ENCODE assay signal across 22 cellular contexts in the genomic region with DNA sequence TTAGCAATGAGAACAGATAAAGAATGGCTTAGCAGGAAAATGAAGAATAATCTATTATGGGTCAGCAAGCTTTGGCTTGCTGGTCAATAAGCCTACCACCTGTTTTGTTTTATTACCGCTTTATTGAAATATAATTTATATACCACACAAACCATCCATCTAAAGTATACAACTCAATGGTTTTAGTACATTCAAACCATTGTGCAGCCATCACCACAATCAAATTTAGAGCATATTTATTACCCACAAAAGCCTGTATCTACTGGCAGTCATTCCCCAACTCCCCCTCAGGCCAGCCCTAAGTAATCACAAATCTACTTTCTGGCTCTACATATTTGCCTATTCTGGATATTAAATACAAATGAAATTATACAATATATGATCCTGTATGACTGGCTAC.
DNase-seq lines count a peak whose midpoint lies in the region; ATAC-seq and TF ChIP-seq lines count a peak whose summit lies in the region.
"Had no signal": no experiment of that assay in that cellular context is flagged by ENCODE, and none has a peak within 500 bp of the region (broad histone marks: within the 10 kb centered on the region; RNA-seq: fewer than 3 reads in every experiment).

No MANE protein-coding gene starts in this region.

- H3K27me3 Mint-ChIP-seq in activated naive CD8-positive, alpha-beta T cell = no peaks in the 10 kb centered on the region
- no peaks in the 10 kb centered on the region for H3K27me3 Mint-ChIP-seq in activated naive CD8-positive, alpha-beta T cell treated with anti-CD3 and anti-CD28 coated beads, Interleukin-2, amount 50 U/mL, for 24 hours
- no peaks in the 10 kb centered on the region for H3K27me3 Mint-ChIP-seq in memory B cell

- H3K27ac Mint-ChIP-seq in activated naive CD8-positive, alpha-beta T cell = peak overlapping the region; percentile 43
- no peak overlapping the region for H3K27ac Mint-ChIP-seq in activated naive CD8-positive, alpha-beta T cell treated with anti-CD3 and anti-CD28 coated beads, Interleukin-2, amount 50 U/mL, for 24 hours
- H3K27ac Mint-ChIP-seq in memory B cell = peak overlapping the region; percentile 4
- H3K27ac Mint-ChIP-seq: GM23338 had no signal

- H3K4me1 ChIP-seq in HEK293 (ENCODE audit: control insufficient read depth, insufficient read depth, low read length) = peaks cover 40% of the 10 kb centered on the region

- H3K9me3 ChIP-seq in HEK293 (ENCODE audit: control insufficient read depth, insufficient read depth, low read depth, low read length) = no peaks in the 10 kb centered on the region

- DNase-seq in activated naive CD8-positive, alpha-beta T cell treated with anti-CD3 and anti-CD28 coated beads, Interleukin-2, amount 50 U/mL, for 24 hours = no peak
- peak; percentile 81 to 92 for DNase-seq in NCI-H526 (lab: John Stamatoyannopoulos, UW)
- no peak for DNase-seq in memory B cell (ENCODE audit: low spot score in 2 of 2)
- DNase-seq: 8988T, ACHN, H9, NCI-H1092 treated with DMSO at 0.1 percent for 48 hours, NCI-H1436, NCI-H187, NCI-H2171 treated with DMSO at 0.1 percent for 48 hours, NCI-H446, NCI-H524 treated with DMSO at 0.1 percent for 48 hours, SHP77 treated with DMSO at 0.1 percent for 48 hours had no signal

- POLR2A ChIA-PET in HEK293 (lab: Yijun Ruan, JAX) = no interaction called here

- no peaks in the 10 kb centered on the region for H3K36me3 ChIP-seq in HEK293 (ENCODE audit: control insufficient read depth in 2 of 2, insufficient read depth in 1 of 2, low read length in 2 of 2)

- no peak overlapping the region for H3K4me3 ChIP-seq in HEK293 (ENCODE audit: low read depth, low read length)
- H3K4me3 ChIP-seq: GM23338 had no signal

- no peak for ATAC-seq in activated naive CD8-positive, alpha-beta T cell treated with anti-CD3 and anti-CD28 coated beads, Interleukin-2, amount 50 U/mL, for 24 hours
- ATAC-seq in memory B cell (ENCODE audit: low read depth) (no peak), HG02759 (IDR thresholded peaks at IDR 0.05; ENCODE audit: unreplicated experiment) (no peak), GM18519 (IDR thresholded peaks at IDR 0.05; ENCODE audit: low FRiP score, unreplicated experiment) (no peak), GM21515 (IDR thresholded peaks at IDR 0.05; ENCODE audit: unreplicated experiment) (no peak)
- ATAC-seq: GM23338, Panc1 had no signal

- no peak overlapping the region for H3K4me3 Mint-ChIP-seq in activated naive CD8-positive, alpha-beta T cell
- H3K4me3 Mint-ChIP-seq in activated naive CD8-positive, alpha-beta T cell treated with anti-CD3 and anti-CD28 coated beads, Interleukin-2, amount 50 U/mL, for 24 hours = no peak overlapping the region
- H3K4me3 Mint-ChIP-seq in memory B cell = no peak overlapping the region
- H3K4me3 Mint-ChIP-seq: GM23338, H9 had no signal

- peaks cover 85% of the 10 kb centered on the region for H3K4me1 Mint-ChIP-seq in activated naive CD8-positive, alpha-beta T cell (ENCODE audit: low read depth)
- peaks cover 90% of the 10 kb centered on the region for H3K4me1 Mint-ChIP-seq in activated naive CD8-positive, alpha-beta T cell treated with anti-CD3 and anti-CD28 coated beads, Interleukin-2, amount 50 U/mL, for 24 hours
- H3K4me1 Mint-ChIP-seq in memory B cell = peaks cover 40% of the 10 kb centered on the region

- H3K9me3 Mint-ChIP-seq in activated naive CD8-positive, alpha-beta T cell (ENCODE audit: low read depth) = no peaks in the 10 kb centered on the region
- no peaks in the 10 kb centered on the region for H3K9me3 Mint-ChIP-seq in activated naive CD8-positive, alpha-beta T cell treated with anti-CD3 and anti-CD28 coated beads, Interleukin-2, amount 50 U/mL, for 24 hours
- H3K9me3 Mint-ChIP-seq in memory B cell = no peaks in the 10 kb centered on the region
- H3K9me3 Mint-ChIP-seq: GM23338, H9 had no signal

- H3K36me3 Mint-ChIP-seq in activated naive CD8-positive, alpha-beta T cell = no peaks in the 10 kb centered on the region
- H3K36me3 Mint-ChIP-seq in activated naive CD8-positive, alpha-beta T cell treated with anti-CD3 and anti-CD28 coated beads, Interleukin-2, amount 50 U/mL, for 24 hours (ENCODE audit: low read depth) = peaks cover 15% of the 10 kb centered on the region
- H3K36me3 Mint-ChIP-seq in memory B cell = peaks cover 8% of the 10 kb centered on the region

- no peak overlapping the region for H3K27ac ChIP-seq in HEK293 (ENCODE audit: extremely low read depth, low read depth, low read length)
- H3K27ac ChIP-seq: HL-60, RWPE1 had no signal

- no peak for TF ChIP-seq CTCF in HEK293 (tag by site-specific recombination; IDR thresholded peaks at IDR 0.05)

- CTCF ChIA-PET in HEK293 (lab: Yijun Ruan, JAX) = interaction anchor here (0.5 to 1.5 kb wide), 3 partner anchors 11 to 207 kb away, joined by 3 to 14 read pairs (median 3); no protein-coding TSS in a partner anchor

TF ChIP-seq in HEK293, 187 proteins besides CTCF, POLR2A, EP300 and RAD21 (continues in another document):
- TF ChIP-seq ZNF174 (tag by site-specific recombination; IDR thresholded peaks at IDR 0.05) = no peak
- TF ChIP-seq ZEB2 (tag by site-specific recombination; IDR thresholded peaks at IDR 0.05) = no peak
- TF ChIP-seq, protein P1, sequence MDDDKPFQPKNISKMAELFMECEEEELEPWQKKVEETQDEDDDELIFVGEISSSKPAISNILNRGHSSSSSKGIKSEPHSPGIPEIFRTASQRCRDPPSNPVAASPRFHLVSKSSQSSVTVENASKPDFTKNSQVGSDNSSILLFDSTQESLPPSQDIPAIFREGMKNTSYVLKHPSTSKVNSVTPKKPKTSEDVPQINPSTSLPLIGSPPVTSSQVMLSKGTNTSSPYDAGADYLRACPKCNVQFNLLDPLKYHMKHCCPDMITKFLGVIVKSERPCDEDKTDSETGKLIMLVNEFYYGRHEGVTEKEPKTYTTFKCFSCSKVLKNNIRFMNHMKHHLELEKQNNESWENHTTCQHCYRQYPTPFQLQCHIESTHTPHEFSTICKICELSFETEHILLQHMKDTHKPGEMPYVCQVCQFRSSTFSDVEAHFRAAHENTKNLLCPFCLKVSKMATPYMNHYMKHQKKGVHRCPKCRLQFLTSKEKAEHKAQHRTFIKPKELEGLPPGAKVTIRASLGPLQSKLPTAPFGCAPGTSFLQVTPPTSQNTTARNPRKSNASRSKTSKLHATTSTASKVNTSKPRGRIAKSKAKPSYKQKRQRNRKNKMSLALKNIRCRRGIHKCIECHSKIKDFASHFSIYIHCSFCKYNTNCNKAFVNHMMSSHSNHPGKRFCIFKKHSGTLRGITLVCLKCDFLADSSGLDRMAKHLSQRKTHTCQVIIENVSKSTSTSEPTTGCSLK (tag by site-specific recombination; IDR thresholded peaks at IDR 0.05) = no peak
- TF ChIP-seq, protein P2, sequence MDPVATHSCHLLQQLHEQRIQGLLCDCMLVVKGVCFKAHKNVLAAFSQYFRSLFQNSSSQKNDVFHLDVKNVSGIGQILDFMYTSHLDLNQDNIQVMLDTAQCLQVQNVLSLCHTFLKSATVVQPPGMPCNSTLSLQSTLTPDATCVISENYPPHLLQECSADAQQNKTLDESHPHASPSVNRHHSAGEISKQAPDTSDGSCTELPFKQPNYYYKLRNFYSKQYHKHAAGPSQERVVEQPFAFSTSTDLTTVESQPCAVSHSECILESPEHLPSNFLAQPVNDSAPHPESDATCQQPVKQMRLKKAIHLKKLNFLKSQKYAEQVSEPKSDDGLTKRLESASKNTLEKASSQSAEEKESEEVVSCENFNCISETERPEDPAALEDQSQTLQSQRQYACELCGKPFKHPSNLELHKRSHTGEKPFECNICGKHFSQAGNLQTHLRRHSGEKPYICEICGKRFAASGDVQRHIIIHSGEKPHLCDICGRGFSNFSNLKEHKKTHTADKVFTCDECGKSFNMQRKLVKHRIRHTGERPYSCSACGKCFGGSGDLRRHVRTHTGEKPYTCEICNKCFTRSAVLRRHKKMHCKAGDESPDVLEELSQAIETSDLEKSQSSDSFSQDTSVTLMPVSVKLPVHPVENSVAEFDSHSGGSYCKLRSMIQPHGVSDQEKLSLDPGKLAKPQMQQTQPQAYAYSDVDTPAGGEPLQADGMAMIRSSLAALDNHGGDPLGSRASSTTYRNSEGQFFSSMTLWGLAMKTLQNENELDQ (tag by site-specific recombination; IDR thresholded peaks at IDR 0.05; ENCODE audit: low read depth) = no peak
- TF ChIP-seq HOXD13 (CRISPR knock-in tag; IDR thresholded peaks at IDR 0.05; ENCODE audit: borderline replicate concordance) = no peak
- TF ChIP-seq ZNF623 (tag by site-specific recombination; IDR thresholded peaks at IDR 0.05) = no peak
- TF ChIP-seq ZNF114 (tag by site-specific recombination; IDR thresholded peaks at IDR 0.05) = no peak
- TF ChIP-seq OSR2 (tag by site-specific recombination; IDR thresholded peaks at IDR 0.05) = peak; percentile 37; the same call in 1 of the 2 replicates
- TF ChIP-seq WT1 (tag by site-specific recombination; IDR thresholded peaks at IDR 0.05) = no peak
- TF ChIP-seq, protein P3, sequence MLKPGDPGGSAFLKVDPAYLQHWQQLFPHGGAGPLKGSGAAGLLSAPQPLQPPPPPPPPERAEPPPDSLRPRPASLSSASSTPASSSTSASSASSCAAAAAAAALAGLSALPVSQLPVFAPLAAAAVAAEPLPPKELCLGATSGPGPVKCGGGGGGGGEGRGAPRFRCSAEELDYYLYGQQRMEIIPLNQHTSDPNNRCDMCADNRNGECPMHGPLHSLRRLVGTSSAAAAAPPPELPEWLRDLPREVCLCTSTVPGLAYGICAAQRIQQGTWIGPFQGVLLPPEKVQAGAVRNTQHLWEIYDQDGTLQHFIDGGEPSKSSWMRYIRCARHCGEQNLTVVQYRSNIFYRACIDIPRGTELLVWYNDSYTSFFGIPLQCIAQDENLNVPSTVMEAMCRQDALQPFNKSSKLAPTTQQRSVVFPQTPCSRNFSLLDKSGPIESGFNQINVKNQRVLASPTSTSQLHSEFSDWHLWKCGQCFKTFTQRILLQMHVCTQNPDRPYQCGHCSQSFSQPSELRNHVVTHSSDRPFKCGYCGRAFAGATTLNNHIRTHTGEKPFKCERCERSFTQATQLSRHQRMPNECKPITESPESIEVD (tag by site-specific recombination; IDR thresholded peaks at IDR 0.05) = peak; percentile 58
- TF ChIP-seq, protein P4, sequence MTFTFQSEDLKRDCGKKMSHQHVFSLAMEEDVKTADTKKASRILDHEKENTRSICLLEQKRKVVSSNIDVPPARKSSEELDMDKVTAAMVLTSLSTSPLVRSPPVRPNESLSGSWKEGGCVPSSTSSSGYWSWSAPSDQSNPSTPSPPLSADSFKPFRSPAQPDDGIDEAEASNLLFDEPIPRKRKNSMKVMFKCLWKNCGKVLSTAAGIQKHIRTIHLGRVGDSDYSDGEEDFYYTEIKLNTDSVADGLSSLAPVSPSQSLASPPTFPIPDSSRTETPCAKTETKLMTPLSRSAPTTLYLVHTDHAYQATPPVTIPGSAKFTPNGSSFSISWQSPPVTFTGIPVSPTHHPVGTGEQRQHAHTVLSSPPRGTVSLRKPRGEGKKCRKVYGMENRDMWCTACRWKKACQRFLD (tag by site-specific recombination; IDR thresholded peaks at IDR 0.05) = no peak
- no peak for TF ChIP-seq ZNF10 (tag by site-specific recombination; IDR thresholded peaks at IDR 0.05)
- TF ChIP-seq YY1 (tag by site-specific recombination; IDR thresholded peaks at IDR 0.05) = no peak
- TF ChIP-seq ZNF785 (tag by site-specific recombination; IDR thresholded peaks at IDR 0.05) = no peak
- TF ChIP-seq GFI1B (tag by site-specific recombination; IDR thresholded peaks at IDR 0.05) = no peak

Comparison
In these comparisons a context has a peak if more than half of its experiments do, and no peak if none do; other contexts are left out.
1. DNase-seq: peak in NCI-H526 (2 of 2); none in activated naive CD8-positive, alpha-beta T cell treated with anti-CD3 and anti-CD28 coated beads, Interleukin-2, amount 50 U/mL, for 24 hours (single experiment) and memory B cell (0 of 2).